ENCODE assay signal across 8 cellular contexts in the genomic region with DNA sequence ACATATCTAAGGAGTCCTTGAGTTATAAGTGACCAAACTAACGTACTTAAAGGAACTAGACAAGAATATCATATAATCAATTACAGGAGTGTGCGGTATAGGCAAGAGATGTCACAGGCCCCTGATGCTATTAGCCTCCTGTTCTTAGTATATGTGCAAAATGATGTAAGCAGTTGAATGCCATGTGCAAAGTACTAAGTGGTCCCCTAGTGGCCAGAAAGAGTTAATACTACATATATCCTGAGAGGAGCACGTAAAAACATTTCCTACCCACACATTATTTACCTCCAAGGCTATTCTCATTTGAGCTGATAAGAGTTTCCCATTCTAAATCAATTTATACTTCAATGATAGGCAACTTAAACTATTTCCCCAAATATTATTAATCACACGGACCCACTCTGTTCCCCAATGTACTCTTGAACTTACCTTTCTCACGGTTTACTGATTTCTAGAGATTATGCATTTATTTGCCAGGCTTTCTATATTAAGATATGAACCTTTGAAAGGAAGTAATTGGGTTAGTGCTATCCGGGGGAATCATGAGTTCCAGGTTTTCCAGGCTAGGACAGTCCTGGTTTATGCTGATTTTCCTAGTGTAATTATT.
DNase-seq lines count a peak whose midpoint lies in the region; ATAC-seq, FAIRE-seq and TF ChIP-seq lines count a peak whose summit lies in the region.

No MANE protein-coding gene starts in this region.

- peak; percentile 67 for TF ChIP-seq CTCF in bronchial epithelial cell (IDR thresholded peaks at IDR 0.05; ENCODE audit: insufficient read depth, low read length, severe bottlenecking)
- TF ChIP-seq CTCF in pancreas (IDR thresholded peaks at IDR 0.05), result peak in 2 of 4 donors; percentile 16 to 31

- H3K36me3 ChIP-seq in bronchial epithelial cell (ENCODE audit: control insufficient read depth, insufficient read depth, low read length), result no peaks in the 10 kb centered on the region
- H3K36me3 ChIP-seq in pancreas, result no peaks in the 10 kb centered on the region

- H3K4me3 ChIP-seq in bronchial epithelial cell (ENCODE audit: low read depth, low read length) (no peak overlapping the region), pancreas (no peak overlapping the region)

- DNase-seq in COR-L47 (lab: John Stamatoyannopoulos, UW) (peak; percentile 60), NCI-H510A treated with DMSO at 0.1 percent for 48 hours (lab: John Stamatoyannopoulos, UW) (peak; percentile 86), bronchial epithelial cell (ENCODE audit: low read depth) (peak; percentile 59), pancreas (no peak), KG1 (lab: John Stamatoyannopoulos, UW) (no peak)
- no peak for DNase-seq in stimulated activated naive CD4-positive, alpha-beta T cell (lab: John Stamatoyannopoulos, UW)

- H3K4me1 ChIP-seq in pancreas, result no peaks in the 10 kb centered on the region

- H3K27ac ChIP-seq in pancreas, result no peak overlapping the region

- no peaks in the 10 kb centered on the region for H3K9me3 ChIP-seq in pancreas

- no peak for FAIRE-seq in bronchial epithelial cell (lab: Jason Lieb, UNC)
- FAIRE-seq in pancreas (lab: Jason Lieb, UNC), result no peak

- H3K27me3 ChIP-seq in bronchial epithelial cell (ENCODE audit: control insufficient read depth, insufficient read depth, low read length), result no peaks in the 10 kb centered on the region
- no peaks in the 10 kb centered on the region for H3K27me3 ChIP-seq in pancreas

- 14 to 21% methylated on average over 6 of the region's 6 CpGs for WGBS in pancreas, 2 donors

- ATAC-seq in GM19328 (IDR thresholded peaks at IDR 0.05; ENCODE audit: unreplicated experiment) (peak; percentile 99), HG03135 (IDR thresholded peaks at IDR 0.05; ENCODE audit: unreplicated experiment) (peak; percentile 95), pancreas (peak in 3 of 4 donors; percentile 54 to 64 (median 62))

- intact Hi-C loops in pancreas (cut with DNase I), result no loop called here

Comparison
In these comparisons a context has a peak if more than half of its experiments do, and no peak if none do; other contexts are left out.
1. DNase-seq: peak in COR-L47 (single experiment), NCI-H510A treated with DMSO at 0.1 percent for 48 hours (single experiment) and bronchial epithelial cell (single experiment); none in pancreas (0 of 6), KG1 (single experiment) and stimulated activated naive CD4-positive, alpha-beta T cell (0 of 6).
2. Peak in every context shown above with its lines, with median percentiles within 50 percentile points of each other: ATAC-seq.